8 cellular contexts compared by ENCODE assay signal in genomic region chr5:1522601-1523479, GRCh38. TPM values are rescaled to one million over a fixed set of nuclear protein-coding genes. Genes with fewer than 3 reads are reported as not detected.
DNase-seq lines count a peak whose midpoint lies in the region; ATAC-seq and TF ChIP-seq lines count a peak whose summit lies in the region.

No MANE protein-coding gene starts in this region.

- intact Hi-C loops in Calu3 (cut with micrococcal nuclease; ENCODE audit: unreplicated experiment), result loop anchor here (1.0 kb wide), 1 partner anchor 78 kb away; no protein-coding TSS in a partner anchor
- intact Hi-C loops in heart right ventricle (cut with DNase I), result no loop called here
- intact Hi-C loops in psoas muscle (cut with DNase I), result loop anchor here in 1 of 2 donors (10.0 kb wide), 1 partner anchor 178 kb away; the partner anchor contains the start of gene CLPTM1L

- BruUV-seq in Calu3 (replicated peaks; lab: Mats Ljungman, UMichigan), result TSS peak; percentile 34

- H3K27me3 Mint-ChIP-seq in Calu3 (ENCODE audit: unreplicated experiment), result peaks cover 15% of the 10 kb centered on the region
- no peaks in the 10 kb centered on the region for H3K27me3 Mint-ChIP-seq in activated T-cell treated with anti-CD3 and anti-CD28 coated beads, Interleukin-2, amount 50 U/mL, for 4 hours (ENCODE audit: low read depth)

- H3K9me3 ChIP-seq in heart right ventricle, result no peaks in the 10 kb centered on the region
- H3K9me3 ChIP-seq in psoas muscle, result no peaks in the 10 kb centered on the region

- TF ChIP-seq CTCF in Calu3 (IDR thresholded peaks at IDR 0.05; ENCODE audit: unreplicated experiment) (no peak), heart right ventricle (IDR thresholded peaks at IDR 0.05) (no peak), psoas muscle (IDR thresholded peaks at IDR 0.05) (no peak)

- H3K27me3 ChIP-seq in heart right ventricle, result no peaks in the 10 kb centered on the region
- peaks cover 0 to 3% (median 0%) of the 10 kb centered on the region in 3 donors for H3K27me3 ChIP-seq in psoas muscle (ENCODE audit: insufficient read depth in 3 of 3, low read length in 2 of 3)

- H3K4me3 Mint-ChIP-seq in Calu3 (ENCODE audit: low read depth, unreplicated experiment), result peak overlapping the region; percentile 64
- peak overlapping the region; percentile 86 for H3K4me3 Mint-ChIP-seq in activated T-cell treated with anti-CD3 and anti-CD28 coated beads, Interleukin-2, amount 50 U/mL, for 4 hours

- H3K4me3 ChIP-seq in heart right ventricle, result peak overlapping the region; percentile 18 to 88 (median 74)
- peak overlapping the region; percentile 87 for H3K4me3 ChIP-seq in psoas muscle

- CTCF ChIA-PET in Calu3 (lab: Charles Lee), result interaction anchor here (1.0 kb wide), 1 partner anchor 122 kb away, joined by 3 read pairs; no protein-coding TSS in a partner anchor

- ATAC-seq in HG03354 (IDR thresholded peaks at IDR 0.05; ENCODE audit: poor library complexity, severe bottlenecking, unreplicated experiment) (peak; percentile 13), heart right ventricle (peak in 1 of 8 donors; percentile 11), psoas muscle (peak in 1 of 4 donors; percentile 28), GM21360 (IDR thresholded peaks at IDR 0.05; ENCODE audit: unreplicated experiment) (no peak), HG03175 (IDR thresholded peaks at IDR 0.05; ENCODE audit: unreplicated experiment) (no peak)
- ATAC-seq in activated T-cell treated with anti-CD3 and anti-CD28 coated beads, Interleukin-2, amount 50 U/mL, for 4 hours, result peak; percentile 23

- no peaks in the 10 kb centered on the region for H3K9me3 Mint-ChIP-seq in Calu3 (ENCODE audit: low read depth, unreplicated experiment)
- no peaks in the 10 kb centered on the region for H3K9me3 Mint-ChIP-seq in activated T-cell treated with anti-CD3 and anti-CD28 coated beads, Interleukin-2, amount 50 U/mL, for 4 hours

- H3K4me1 ChIP-seq in heart right ventricle (peaks cover 4 to 37% (median 18%) of the 10 kb centered on the region in 9 donors), psoas muscle (no peaks in the 10 kb centered on the region)

- H3K36me3 ChIP-seq in heart right ventricle (peaks cover 0 to 40% (median 0%) of the 10 kb centered on the region in 9 donors), psoas muscle (ENCODE audit: insufficient read depth in 1 of 2, low read depth in 1 of 2) (no peaks in the 10 kb centered on the region)

- peaks cover 38% of the 10 kb centered on the region for H3K36me3 Mint-ChIP-seq in Calu3 (ENCODE audit: insufficient read depth, unreplicated experiment)
- H3K36me3 Mint-ChIP-seq in activated T-cell treated with anti-CD3 and anti-CD28 coated beads, Interleukin-2, amount 50 U/mL, for 4 hours (ENCODE audit: insufficient read depth), result peaks cover 3% of the 10 kb centered on the region

- DNase-seq in Calu3, result no peak
- DNase-seq in activated T-cell treated with anti-CD3 and anti-CD28 coated beads, Interleukin-2, amount 50 U/mL, for 4 hours, result peak; percentile 5
- peak in 1 of 2 donors; percentile 6 for DNase-seq in heart right ventricle
- DNase-seq in psoas muscle, result peak; percentile 34 to 57
- DNase-seq in NCI-H1048 (lab: John Stamatoyannopoulos, UW), result no peak

- peak overlapping the region in 4 of 10 donors; percentile 30 to 98 (median 93) for H3K27ac ChIP-seq in heart right ventricle
- no peak overlapping the region for H3K27ac ChIP-seq in psoas muscle

- 6% methylated on average over 62 to 63 of the region's 63 CpGs for WGBS in heart right ventricle, 2 donors
- WGBS in psoas muscle, 3 donors, result 7 to 11% (median 7%) methylated on average over 51 to 63 of the region's 63 CpGs

- H3K4me1 Mint-ChIP-seq in Calu3 (ENCODE audit: low read depth, unreplicated experiment), result peaks cover 12% of the 10 kb centered on the region
- H3K4me1 Mint-ChIP-seq in activated T-cell treated with anti-CD3 and anti-CD28 coated beads, Interleukin-2, amount 50 U/mL, for 4 hours (ENCODE audit: low read depth), result peaks cover 46% of the 10 kb centered on the region

- peak overlapping the region; percentile 19 for H3K27ac Mint-ChIP-seq in Calu3 (ENCODE audit: unreplicated experiment)

RNA-seq across cellular contexts. Expression of gene LPCAT1, which starts 0.9 kb away (rescaled TPM):
- total RNA-seq in Calu3 (2022), result 42.3 and 43.8 TPM in 2 replicates
- total RNA-seq in activated T-cell treated with anti-CD3 and anti-CD28 coated beads, Interleukin-2, amount 50 U/mL, for 4 hours, result 10 to 100 TPM; 60.6 to 76.8 (median 65.7) TPM
- total RNA-seq in heart right ventricle, result 10 to 100 TPM in 3 of 10 donors, 1 to 10 TPM in 7; 5.6 to 25.5 (median 8.9) TPM
- 10 to 100 TPM; 14.8 to 23.8 TPM for polyA plus RNA-seq in heart right ventricle
- 1 to 10 TPM; 4.7 to 6.2 (median 6.1) TPM for total RNA-seq in psoas muscle
- 1 to 10 TPM; 2.4 to 4.2 (median 3.4) TPM for polyA plus RNA-seq in psoas muscle

Comparison
In these comparisons a context has a peak if more than half of its experiments do, and no peak if none do; other contexts are left out.
1. DNase-seq: peak in activated T-cell treated with anti-CD3 and anti-CD28 coated beads, Interleukin-2, amount 50 U/mL, for 4 hours (single experiment) and psoas muscle (2 of 2); none in Calu3 (single experiment) and NCI-H1048 (single experiment).
2. ATAC-seq: peak in HG03354 (single experiment) and activated T-cell treated with anti-CD3 and anti-CD28 coated beads, Interleukin-2, amount 50 U/mL, for 4 hours (2 of 2); none in GM21360 (single experiment) and HG03175 (single experiment).